Comparison of ENCODE assay signal across 8 cellular contexts in the genomic region with DNA sequence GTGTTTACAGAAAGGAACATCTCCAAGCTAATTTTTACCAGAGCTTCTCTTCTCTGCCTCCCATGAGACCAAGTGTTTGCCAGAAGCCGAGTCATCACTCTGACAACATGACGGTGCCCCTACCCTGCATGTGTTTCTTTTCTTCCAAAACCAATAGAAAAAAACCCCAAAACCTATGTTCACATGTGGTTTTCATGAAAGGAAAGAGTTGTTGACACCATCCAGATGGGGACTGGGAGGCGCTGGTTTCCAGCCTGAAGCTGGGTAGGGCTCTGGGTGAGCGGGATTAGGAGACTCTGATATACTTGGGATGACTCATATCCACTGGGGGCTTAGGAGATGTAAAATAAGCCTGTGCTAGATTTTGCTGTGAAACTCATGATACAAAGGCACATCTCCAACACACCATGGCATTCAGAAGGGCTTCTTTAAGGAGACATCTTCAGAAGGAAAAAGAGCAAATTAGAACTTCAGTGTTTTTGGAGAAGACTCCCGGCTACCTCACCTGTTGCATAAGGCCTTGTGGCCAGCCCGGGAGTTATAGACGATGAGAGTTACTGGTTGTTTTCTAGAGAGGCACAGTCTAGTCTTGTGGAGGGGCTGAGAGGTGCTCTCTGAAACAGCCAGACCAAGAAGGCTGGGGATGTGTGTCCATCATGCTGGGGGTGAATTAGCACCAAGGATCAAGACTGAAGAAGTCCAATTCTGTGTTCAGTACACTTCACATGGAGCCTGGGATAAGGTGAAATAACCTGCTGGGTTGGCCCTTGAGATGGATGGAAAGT.
DNase-seq lines count a peak whose midpoint lies in the region; ATAC-seq, FAIRE-seq and TF ChIP-seq lines count a peak whose summit lies in the region.

No MANE protein-coding gene starts in this region.

- peaks cover 0 to 22% of the 10 kb centered on the region in 2 donors for H3K27me3 Mint-ChIP-seq in effector memory CD8-positive, alpha-beta T cell

- peak; percentile 84 for DNase-seq in HCEC 1CT
- DNase-seq in RPMI7951 (ENCODE audit: low read depth) = peak; percentile 95
- DNase-seq in myocyte (ENCODE audit: low read depth) = peak; percentile 72
- no peak for DNase-seq in NCI-H1694 treated with DMSO at 0.1 percent for 48 hours (lab: John Stamatoyannopoulos, UW)
- DNase-seq in kidney glomerular epithelial cell (lab: John Stamatoyannopoulos, UW) = no peak
- DNase-seq in pancreas = no peak
- DNase-seq in effector memory CD8-positive, alpha-beta T cell = no peak

- H3K27ac Mint-ChIP-seq in effector memory CD8-positive, alpha-beta T cell = no peak overlapping the region

- H3K9me3 ChIP-seq in pancreas = no peaks in the 10 kb centered on the region

- WGBS in pancreas, 2 donors = 89 to 90% methylated on average over 7 of the region's 7 CpGs

- no peak overlapping the region for H3K4me3 Mint-ChIP-seq in effector memory CD8-positive, alpha-beta T cell

- TF ChIP-seq CTCF in pancreas (IDR thresholded peaks at IDR 0.05) = no peak

- no peaks in the 10 kb centered on the region for H3K36me3 ChIP-seq in pancreas

- H3K27me3 ChIP-seq in pancreas = no peaks in the 10 kb centered on the region

- H3K27ac ChIP-seq in pancreas = no peak overlapping the region

- no peaks in the 10 kb centered on the region for H3K36me3 Mint-ChIP-seq in effector memory CD8-positive, alpha-beta T cell (ENCODE audit: insufficient read depth)

- H3K4me1 Mint-ChIP-seq in effector memory CD8-positive, alpha-beta T cell (ENCODE audit: low read depth in 2 of 2) = no peaks in the 10 kb centered on the region

- no peaks in the 10 kb centered on the region for H3K9me3 Mint-ChIP-seq in effector memory CD8-positive, alpha-beta T cell

- FAIRE-seq in pancreas (lab: Jason Lieb, UNC) = no peak

- no peak overlapping the region for H3K4me3 ChIP-seq in pancreas

- ATAC-seq in GM18520 (IDR thresholded peaks at IDR 0.05; ENCODE audit: unreplicated experiment) = peak; percentile 28
- ATAC-seq in pancreas = no peak
- ATAC-seq in effector memory CD8-positive, alpha-beta T cell (replicated peaks) = no peak

- intact Hi-C loops in pancreas (cut with DNase I) = no loop called here

- H3K4me1 ChIP-seq in pancreas = no peaks in the 10 kb centered on the region

Comparison
In these comparisons a context has a peak if more than half of its experiments do, and no peak if none do; other contexts are left out.
1. DNase-seq: peak in HCEC 1CT (single experiment), RPMI7951 (single experiment) and myocyte (single experiment); none in NCI-H1694 treated with DMSO at 0.1 percent for 48 hours (single experiment), kidney glomerular epithelial cell (single experiment), pancreas (0 of 6) and effector memory CD8-positive, alpha-beta T cell (0 of 3).